22 cellular contexts compared by ENCODE assay signal in the genomic region with DNA sequence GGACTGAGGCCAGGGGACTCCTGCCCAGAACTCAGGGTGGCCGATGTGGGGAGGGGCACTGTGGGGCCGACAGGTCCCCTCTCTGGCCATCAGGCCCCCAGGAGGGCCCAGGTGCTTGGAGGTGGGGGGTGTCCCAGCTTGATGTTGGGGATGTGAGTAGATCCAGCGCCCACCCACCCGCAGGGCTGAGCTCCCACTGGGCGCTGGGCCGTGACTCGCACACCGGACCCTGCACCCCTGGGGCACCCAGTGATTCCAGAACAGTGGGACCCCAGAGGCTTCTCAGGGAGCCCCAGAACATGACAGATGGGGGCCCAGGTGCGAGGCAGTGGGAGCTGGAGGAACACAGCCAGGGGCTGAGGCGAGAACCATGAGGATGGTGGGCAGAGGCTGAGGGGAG. TPM values are rescaled to one million over a fixed set of nuclear protein-coding genes. Genes with fewer than 3 reads are reported as not detected.
"Had no signal": no experiment of that assay in that cellular context is flagged by ENCODE, and none has a peak within 500 bp of the region (broad histone marks: within the 10 kb centered on the region; RNA-seq: fewer than 3 reads in every experiment).

No MANE protein-coding gene starts in this region.

- H3K4me1 ChIP-seq: foreskin keratinocyte, gastroesophageal sphincter, left lung, lower lobe of right lung had no signal

- DNase-seq: dermis blood vessel endothelial cell; dorsolateral prefrontal cortex; effector CD4-positive, alpha-beta T cell; effector memory CD4-positive, alpha-beta T cell; foreskin keratinocyte; heart left ventricle; hypothalamus; left cardiac atrium; left lung; left ventricle myocardium superior; lower lobe of right lung; mesenchymal stem cell; mucosa of descending colon; naive B cell had no signal

- H2AFZ ChIP-seq: hepatocyte had no signal

- H3K36me3 ChIP-seq: esophagus muscularis mucosa, gastroesophageal sphincter, heart left ventricle, left lung, lower lobe of right lung had no signal

- H3K4me2 ChIP-seq: hepatocyte had no signal

- H3K4me3 ChIP-seq: coronary artery, dorsolateral prefrontal cortex, esophagus muscularis mucosa, gastroesophageal sphincter, heart left ventricle, hepatocyte, left lung, lower lobe of right lung, mucosa of descending colon had no signal

- H3K27ac ChIP-seq: coronary artery, dorsolateral prefrontal cortex, esophagus muscularis mucosa, foreskin keratinocyte, gastroesophageal sphincter, heart left ventricle, hepatocyte, left lung, lower lobe of right lung had no signal

- H3K9me3 ChIP-seq: esophagus muscularis mucosa, gastroesophageal sphincter, heart left ventricle, left lung, lower lobe of right lung, mucosa of descending colon had no signal

RNA-seq across cellular contexts. Expression of a gene that starts 1.5 kb away (rescaled TPM):
- polyA plus RNA-seq: fibroblast of lung, foreskin keratinocyte, keratinocyte had no signal

RNA-seq across cellular contexts. Expression of a gene that starts 25.0 kb away (rescaled TPM):
- polyA plus RNA-seq: endothelial cell of umbilical vein, esophagus, fibroblast of lung, foreskin keratinocyte, heart left ventricle, hepatocyte, keratinocyte had no signal
